Comparison of ENCODE assay signal across 24 cellular contexts in the genomic region with DNA sequence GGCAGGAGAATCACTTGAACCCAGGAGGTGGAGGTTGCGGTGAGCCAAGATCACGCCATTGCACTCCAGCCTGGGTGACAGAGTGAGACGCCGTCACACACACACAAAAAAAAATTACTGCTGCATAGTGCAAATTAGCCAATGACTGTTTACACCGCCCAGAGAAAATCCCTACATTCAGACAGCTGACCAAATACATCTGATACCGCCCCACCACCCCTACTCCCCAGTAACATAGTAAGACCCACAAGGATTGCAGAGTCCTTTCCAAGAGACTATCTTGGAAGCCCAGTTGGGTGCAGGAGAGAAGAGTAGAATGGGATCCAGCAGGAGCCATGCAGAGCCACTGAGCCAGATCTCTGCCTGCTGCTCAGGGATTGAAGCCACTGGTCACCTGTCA.
DNase-seq lines count a peak whose midpoint lies in the region; ATAC-seq, FAIRE-seq and TF ChIP-seq lines count a peak whose summit lies in the region.
"Had no signal": no experiment of that assay in that cellular context is flagged by ENCODE, and none has a peak within 500 bp of the region (broad histone marks: within the 10 kb centered on the region; RNA-seq: fewer than 3 reads in every experiment).

No MANE protein-coding gene starts in this region.

- peaks cover 3% of the 10 kb centered on the region for H3K27me3 Mint-ChIP-seq in nephron (ENCODE audit: low read depth)
- H3K27me3 Mint-ChIP-seq in endothelial cell (ENCODE audit: unreplicated experiment) = peaks cover 1% of the 10 kb centered on the region
- H3K27me3 Mint-ChIP-seq: B cell; CD4-positive, alpha-beta T cell; CD8-positive, alpha-beta memory T cell had no signal

- H3K27me3 ChIP-seq in BLaER1 treated with 17β-estradiol and CSF1 and Interleukin-3, amounts not matched to agents 10 nM and 100 nM = no peaks in the 10 kb centered on the region
- no peaks in the 10 kb centered on the region for H3K27me3 ChIP-seq in K562 (ENCODE audit: control insufficient read depth in 2 of 2, insufficient read depth in 2 of 2, low read length in 2 of 2)
- H3K27me3 ChIP-seq: BLaER1 had no signal

- TF ChIP-seq POLR2A in K562 (conservative IDR thresholded peaks at IDR 0.05) = no peak

- ATAC-seq in K562 (no peak), GM19023 (IDR thresholded peaks at IDR 0.05; ENCODE audit: unreplicated experiment) (no peak)
- no peak for ATAC-seq in stimulated activated effector memory CD8-positive, alpha-beta T cell treated with anti-CD3 and anti-CD28 coated beads, Interleukin-12 subunit alpha, Interleukin-12 subunit beta, amount 100 ng/mL, for 72 hours
- ATAC-seq: GM12878 had no signal

- H3K9me1 ChIP-seq in K562 (ENCODE audit: control insufficient read depth, insufficient read depth, low read length) = no peaks in the 10 kb centered on the region

- H3K9me3 Mint-ChIP-seq in nephron (no peaks in the 10 kb centered on the region), endothelial cell (ENCODE audit: unreplicated experiment) (no peaks in the 10 kb centered on the region)
- peaks cover 2% of the 10 kb centered on the region for H3K9me3 Mint-ChIP-seq in stimulated activated effector memory CD8-positive, alpha-beta T cell treated with anti-CD3 and anti-CD28 coated beads, Interleukin-12 subunit alpha, Interleukin-12 subunit beta, amount 100 ng/mL, for 72 hours
- H3K9me3 Mint-ChIP-seq: CD14-positive monocyte; CD4-positive, alpha-beta T cell had no signal

- FAIRE-seq in K562 (lab: Jason Lieb, UNC) = no peak
- FAIRE-seq: A204.1, D721Med, GM12878, GM19239, H1 had no signal

- BruUV-seq in K562 (replicated peaks; lab: Mats Ljungman, UMichigan) = no TSS peak

- no peak for TF ChIP-seq RAD21 in K562 (CRISPR knock-in tag; conservative IDR thresholded peaks at IDR 0.05 in 1 of 2, IDR thresholded peaks at IDR 0.05 in 1 of 2)

- H3K27ac Mint-ChIP-seq in nephron (peak overlapping the region; percentile 62 to 69 (median 68)), endothelial cell (ENCODE audit: unreplicated experiment) (no peak overlapping the region)
- H3K27ac Mint-ChIP-seq in stimulated activated effector memory CD8-positive, alpha-beta T cell treated with anti-CD3 and anti-CD28 coated beads, Interleukin-12 subunit alpha, Interleukin-12 subunit beta, amount 100 ng/mL, for 72 hours = no peak overlapping the region
- H3K27ac Mint-ChIP-seq: B cell; CD4-positive, alpha-beta T cell had no signal

- intact Hi-C loops in K562 (cut with micrococcal nuclease) (no loop called here), posterior vena cava (cut with DNase I) (no loop called here)

- H3K9ac ChIP-seq in BLaER1 treated with 17β-estradiol and CSF1 and Interleukin-3, amounts not matched to agents 10 nM and 100 nM = no peak overlapping the region
- peak overlapping the region in 1 of 2 experiments; percentile 28; a peak in 1 of 4 replicates for H3K9ac ChIP-seq in K562 (ENCODE audit: insufficient read depth in 1 of 2, low read depth in 2 of 2, low read length in 2 of 2)
- H3K9ac ChIP-seq: BLaER1, GM23248 had no signal

- H3K36me3 Mint-ChIP-seq in nephron (ENCODE audit: low read depth) = no peaks in the 10 kb centered on the region
- H3K36me3 Mint-ChIP-seq in endothelial cell (ENCODE audit: low read depth, unreplicated experiment) = no peaks in the 10 kb centered on the region
- no peaks in the 10 kb centered on the region for H3K36me3 Mint-ChIP-seq in stimulated activated effector memory CD8-positive, alpha-beta T cell treated with anti-CD3 and anti-CD28 coated beads, Interleukin-12 subunit alpha, Interleukin-12 subunit beta, amount 100 ng/mL, for 72 hours

- H2AFZ ChIP-seq in K562 (ENCODE audit: low read depth, low read length) = no peak overlapping the region

- TF ChIP-seq CTCF in K562 (IDR thresholded peaks at IDR 0.05 in 2 of 3, conservative IDR thresholded peaks at IDR 0.05 in 1 of 3; ENCODE audit: insufficient read depth in 2 of 3, low read depth in 1 of 3, low read length in 3 of 3) (no peak), nephron (IDR thresholded peaks at IDR 0.05; ENCODE audit: unreplicated experiment in 3 of 3) (no peak), endothelial cell (IDR thresholded peaks at IDR 0.05; ENCODE audit: unreplicated experiment) (no peak)

- no peak overlapping the region for H3K4me3 ChIP-seq in BLaER1 treated with 17β-estradiol and CSF1 and Interleukin-3, amounts not matched to agents 10 nM and 100 nM
- no peak overlapping the region for H3K4me3 ChIP-seq in K562
- H3K4me3 ChIP-seq: BLaER1, GM12878 had no signal

- TF ChIP-seq EP300 in K562 (IDR thresholded peaks at IDR 0.05; ENCODE audit: low read length) = no peak

- H3K27ac ChIP-seq in BLaER1 treated with 17β-estradiol and CSF1 and Interleukin-3, amounts not matched to agents 10 nM and 100 nM = no peak overlapping the region
- H3K27ac ChIP-seq in K562 (ENCODE audit: extremely low read depth, low read depth, low read length) = no peak overlapping the region
- H3K27ac ChIP-seq: 22Rv1 had no signal

- CTCF ChIA-PET in K562 (lab: Yijun Ruan, JAX; ENCODE audit: low intra/inter-chr PET ratio) = no interaction called here

- POLR2A ChIA-PET in K562 (lab: Yijun Ruan, JAX) = interaction anchor here (0.8 kb wide), 1 partner anchor 171 kb away, joined by 3 read pairs; no protein-coding TSS in a partner anchor

- peaks cover 13 to 25% (median 21%) of the 10 kb centered on the region in 10 experiments for H3K4me1 ChIP-seq in BLaER1 treated with 17β-estradiol and CSF1 and Interleukin-3, amounts not matched to agents 10 nM and 100 nM
- peaks cover 7 to 15% of the 10 kb centered on the region in 2 experiments; a peak in 3 of 5 replicates for H3K4me1 ChIP-seq in K562 (replicated peaks in 1 of 2; ENCODE audit: control insufficient read depth in 2 of 2, insufficient read depth in 2 of 2, low read length in 2 of 2)

- peak overlapping the region in 8 of 11 experiments; percentile 7 to 85 (median 73); a peak in 9 of 22 replicates for H3K4me2 ChIP-seq in BLaER1 treated with 17β-estradiol and CSF1 and Interleukin-3, amounts not matched to agents 10 nM and 100 nM
- no peak overlapping the region for H3K4me2 ChIP-seq in K562 (ENCODE audit: insufficient read depth, low read length)

- DNase-seq in K562 (ENCODE audit: extremely low read depth in 1 of 4, low spot score in 3 of 4) (no peak), posterior vena cava (ENCODE audit: low spot score) (peak; percentile 37), endothelial cell (ENCODE audit: low spot score) (no peak)
- no peak for DNase-seq in stimulated activated effector memory CD8-positive, alpha-beta T cell treated with anti-CD3 and anti-CD28 coated beads, Interleukin-12 subunit alpha, Interleukin-12 subunit beta, amount 100 ng/mL, for 72 hours (ENCODE audit: low spot score in 2 of 2)
- DNase-seq in activated CD8-positive, alpha-beta memory T cell treated with anti-CD3 and anti-CD28 coated beads, Interleukin-2, amount 50 U/mL, for 4 hours = no peak
- DNase-seq: CD4-positive, alpha-beta T cell; CD8-positive, alpha-beta memory T cell; DMS79; EL; GDM1; H7 had no signal

- peaks cover 0 to 8% (median 3%) of the 10 kb centered on the region in 11 experiments; a peak in 14 of 22 replicates for H3K9me3 ChIP-seq in BLaER1 treated with 17β-estradiol and CSF1 and Interleukin-3, amounts not matched to agents 10 nM and 100 nM (replicated peaks in 1 of 11)
- no peaks in the 10 kb centered on the region for H3K9me3 ChIP-seq in K562 (replicated peaks; ENCODE audit: control insufficient read depth, insufficient read depth, low read depth, low read length)

- H3K79me2 ChIP-seq in K562 (ENCODE audit: control insufficient read depth, insufficient read depth, low read length) = no peaks in the 10 kb centered on the region

- peaks cover 47% of the 10 kb centered on the region for H3K4me1 Mint-ChIP-seq in nephron
- H3K4me1 Mint-ChIP-seq in endothelial cell (ENCODE audit: unreplicated experiment) = no peaks in the 10 kb centered on the region
- H3K4me1 Mint-ChIP-seq in stimulated activated effector memory CD8-positive, alpha-beta T cell treated with anti-CD3 and anti-CD28 coated beads, Interleukin-12 subunit alpha, Interleukin-12 subunit beta, amount 100 ng/mL, for 72 hours = peaks cover 6% of the 10 kb centered on the region
- H3K4me1 Mint-ChIP-seq: B cell had no signal

- no peak overlapping the region for H3K4me3 Mint-ChIP-seq in nephron
- H3K4me3 Mint-ChIP-seq in endothelial cell (ENCODE audit: unreplicated experiment) = no peak overlapping the region
- H3K4me3 Mint-ChIP-seq in stimulated activated effector memory CD8-positive, alpha-beta T cell treated with anti-CD3 and anti-CD28 coated beads, Interleukin-12 subunit alpha, Interleukin-12 subunit beta, amount 100 ng/mL, for 72 hours = no peak overlapping the region
- H3K4me3 Mint-ChIP-seq: B cell; CD14-positive monocyte; CD4-positive, alpha-beta T cell; CD8-positive, alpha-beta memory T cell had no signal

- WGBS in K562 (ENCODE audit: insufficient coverage, low coverage, missing lambda C conversion rate) = 96% methylated on average over 2 of the region's 6 CpGs

- H4K20me1 ChIP-seq in BLaER1 treated with 17β-estradiol and CSF1 and Interleukin-3, amounts not matched to agents 10 nM and 100 nM = peaks cover 0 to 12% (median 4%) of the 10 kb centered on the region in 11 experiments; a peak in 7 of 22 replicates
- no peaks in the 10 kb centered on the region for H4K20me1 ChIP-seq in K562 (replicated peaks; ENCODE audit: control insufficient read depth, insufficient read depth, low read length)

- in situ Hi-C loops in K562 (cut with MboI) = no loop called here

- H3K36me3 ChIP-seq in BLaER1 treated with 17β-estradiol and CSF1 and Interleukin-3, amounts not matched to agents 10 nM and 100 nM = peaks cover 18 to 35% (median 25%) of the 10 kb centered on the region in 11 experiments; a peak in 21 of 22 replicates
- H3K36me3 ChIP-seq in K562 (ENCODE audit: control insufficient read depth, insufficient read depth, low read length) = peaks cover 14% of the 10 kb centered on the region; the same call in 1 of the 3 replicates

TF ChIP-seq in K562, 482 proteins besides CTCF, POLR2A, EP300 and RAD21 (continues in another document):
- TF ChIP-seq U2AF2 (optimal IDR thresholded peaks at IDR 0.05; ENCODE audit: low read depth, low read length) = no peak

Comparison
In these comparisons a context has a peak if more than half of its experiments do, and no peak if none do; other contexts are left out.
1. H3K27ac Mint-ChIP-seq: peak in nephron (3 of 3); none in endothelial cell (single experiment) and stimulated activated effector memory CD8-positive, alpha-beta T cell treated with anti-CD3 and anti-CD28 coated beads, Interleukin-12 subunit alpha, Interleukin-12 subunit beta, amount 100 ng/mL, for 72 hours (single experiment).